Comparison of ENCODE assay signal across 16 cellular contexts in genomic region chr18:24543408-24544140, GRCh38.
"Had no signal": no experiment of that assay in that cellular context is flagged by ENCODE, and none has a peak within 500 bp of the region (broad histone marks: within the 10 kb centered on the region; RNA-seq: fewer than 3 reads in every experiment).

No MANE protein-coding gene starts in this region.

- H3K4me1 Mint-ChIP-seq: activated naive CD8-positive, alpha-beta T cell treated with anti-CD3 and anti-CD28 coated beads, Interleukin-2, amount 50 U/mL, for 24 hours; stimulated activated naive CD8-positive, alpha-beta T cell treated with anti-CD3 and anti-CD28 coated beads, Interleukin-15, amount 100 ng/mL, for 72 hours had no signal

- H3K4me3 Mint-ChIP-seq: activated naive CD8-positive, alpha-beta T cell treated with anti-CD3 and anti-CD28 coated beads, Interleukin-2, amount 50 U/mL, for 24 hours; activated T-helper 1 cell treated with anti-CD3 and anti-CD28 coated beads, Interleukin-12 subunit alpha, Interleukin-12 subunit beta, Interleukin-2, Interleukin-4 antibody, amounts not matched to agents 30 ng/mL and 10 ng/mL and 1 ng/mL, durations not matched to agents 14 hours and 24 hours and 36 hours; neural progenitor cell; stimulated activated naive CD8-positive, alpha-beta T cell treated with anti-CD3 and anti-CD28 coated beads, Interleukin-15, amount 100 ng/mL, for 72 hours had no signal

- ATAC-seq: activated naive CD8-positive, alpha-beta T cell treated with anti-CD3 and anti-CD28 coated beads, Interleukin-2, amount 50 U/mL, for 24 hours; stimulated activated naive CD8-positive, alpha-beta T cell treated with anti-CD3 and anti-CD28 coated beads, Interleukin-15, amount 100 ng/mL, for 72 hours had no signal

- H3K27ac Mint-ChIP-seq: activated naive CD8-positive, alpha-beta T cell treated with anti-CD3 and anti-CD28 coated beads, Interleukin-2, amount 50 U/mL, for 24 hours; activated T-helper 1 cell treated with anti-CD3 and anti-CD28 coated beads, Interleukin-12 subunit alpha, Interleukin-12 subunit beta, Interleukin-2, Interleukin-4 antibody, amounts not matched to agents 30 ng/mL and 10 ng/mL and 1 ng/mL, durations not matched to agents 14 hours and 24 hours and 36 hours had no signal

- H3K4me2 ChIP-seq: neural progenitor cell had no signal

- H3K9me3 Mint-ChIP-seq: activated naive CD8-positive, alpha-beta T cell treated with anti-CD3 and anti-CD28 coated beads, Interleukin-2, amount 50 U/mL, for 24 hours; activated T-helper 1 cell treated with anti-CD3 and anti-CD28 coated beads, Interleukin-12 subunit alpha, Interleukin-12 subunit beta, Interleukin-2, Interleukin-4 antibody, amounts not matched to agents 30 ng/mL and 10 ng/mL and 1 ng/mL, durations not matched to agents 14 hours and 24 hours and 36 hours; neural progenitor cell; stimulated activated naive CD8-positive, alpha-beta T cell treated with anti-CD3 and anti-CD28 coated beads, Interleukin-15, amount 100 ng/mL, for 72 hours had no signal

- DNase-seq: activated CD4-positive, alpha-beta T cell treated with anti-CD3 and anti-CD28 coated beads for 1 hour; activated CD4-positive, alpha-beta T cell treated with anti-CD3 and anti-CD28 coated beads, Interleukin-2, amount 50 U/mL, for 48 hours; activated CD8-positive, alpha-beta memory T cell treated with anti-CD3 and anti-CD28 coated beads, Interleukin-2, amount 50 U/mL, for 4 hours; activated naive CD4-positive, alpha-beta T cell treated with Interleukin-2 at 50 U/mL for 16 hours; activated naive CD8-positive, alpha-beta T cell treated with anti-CD3 and anti-CD28 coated beads, Interleukin-2, amount 50 U/mL, for 24 hours; left ventricle myocardium inferior; pancreas; stimulated activated CD4-positive, alpha-beta T cell treated with anti-CD3 and anti-CD28 coated beads, Interleukin-4, amount 100 ng/mL, for 4 hours; stimulated activated naive CD8-positive, alpha-beta T cell treated with anti-CD3 and anti-CD28 coated beads, Interleukin-15, amount 100 ng/mL, for 72 hours; testis; upper lobe of right lung had no signal

- H3K27ac ChIP-seq: cardiac muscle cell, foreskin keratinocyte, left ventricle myocardium inferior, neural progenitor cell, pancreas, testis, upper lobe of right lung had no signal

- FAIRE-seq: colon, pancreas had no signal

- H3K36me3 ChIP-seq: cardiac muscle cell, left ventricle myocardium inferior, neural progenitor cell, pancreas, upper lobe of right lung had no signal

- H3K9me3 ChIP-seq: left ventricle myocardium inferior, pancreas, testis, upper lobe of right lung had no signal

- H3K4me3 ChIP-seq: cardiac muscle cell, left ventricle myocardium inferior, neural progenitor cell, pancreas, testis, upper lobe of right lung had no signal

- H3K9ac ChIP-seq: neural progenitor cell had no signal

- H3K4me1 ChIP-seq: foreskin keratinocyte, left ventricle myocardium inferior, pancreas, testis, upper lobe of right lung had no signal

- H3K36me3 Mint-ChIP-seq: neural progenitor cell had no signal

- H3K27me3 ChIP-seq: cardiac muscle cell, neural progenitor cell, pancreas, testis, upper lobe of right lung had no signal
